Comparison of ENCODE assay signal across 11 cellular contexts in the genomic region with DNA sequence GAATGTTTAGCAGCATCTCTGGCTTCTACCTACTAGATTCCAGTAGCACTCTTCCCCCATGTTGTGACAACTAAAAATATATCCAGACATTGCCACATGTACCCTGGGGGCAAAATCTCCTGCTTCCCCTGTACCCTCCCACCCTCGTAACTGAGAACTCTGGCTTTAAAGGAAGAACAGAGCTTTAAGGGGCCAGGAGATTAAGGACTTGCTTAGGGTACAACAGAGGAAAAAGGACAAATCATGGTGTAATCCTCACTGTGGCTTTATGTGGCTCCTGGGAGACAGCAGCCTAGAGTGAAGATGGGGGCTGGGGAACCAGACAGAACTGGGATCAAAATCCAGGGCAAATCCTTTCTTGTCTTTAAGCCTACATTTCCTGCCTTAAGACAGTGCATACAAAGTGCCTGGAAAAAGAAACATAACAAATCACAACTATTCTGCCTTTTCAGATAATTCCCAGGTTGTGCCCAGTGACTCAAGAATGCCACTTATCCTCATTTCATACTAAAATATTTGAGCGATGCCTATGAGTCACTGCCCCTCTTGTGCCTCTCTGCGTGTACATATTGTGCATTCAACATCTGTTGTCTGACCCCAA.
DNase-seq lines count a peak whose midpoint lies in the region; ATAC-seq and TF ChIP-seq lines count a peak whose summit lies in the region.
"Had no signal": no experiment of that assay in that cellular context is flagged by ENCODE, and none has a peak within 500 bp of the region (broad histone marks: within the 10 kb centered on the region; RNA-seq: fewer than 3 reads in every experiment).

No MANE protein-coding gene starts in this region.

- H3K27ac Mint-ChIP-seq in GM23338, result no peak overlapping the region

- peaks cover 41% of the 10 kb centered on the region for H3K79me2 ChIP-seq in GM23338 (replicated peaks; ENCODE audit: insufficient read depth)

- H3K9me2 ChIP-seq in GM23338 (ENCODE audit: insufficient read depth), result peaks cover 4% of the 10 kb centered on the region; the same call in 1 of the 2 replicates

- H3K27me3 ChIP-seq in GM23338 (ENCODE audit: insufficient read depth), result no peaks in the 10 kb centered on the region
- H3K27me3 ChIP-seq in foreskin keratinocyte, result no peaks in the 10 kb centered on the region
- no peaks in the 10 kb centered on the region for H3K27me3 ChIP-seq in skeletal muscle satellite cell (ENCODE audit: control insufficient read depth, insufficient read depth, low read length)
- H3K27me3 ChIP-seq in effector memory CD4-positive, alpha-beta T cell (replicated peaks; ENCODE audit: control insufficient read depth, insufficient read depth, low read length, poor library complexity, severe bottlenecking), result peaks cover 5% of the 10 kb centered on the region
- H3K27me3 ChIP-seq: cardiac muscle cell, pancreas had no signal

- H3F3A ChIP-seq in GM23338 (replicated peaks; ENCODE audit: low read depth), result 0 out of 2 replicates have a peak, but pooled peaks cover 7% of the 10 kb centered on the region

- 0 out of 2 replicates have a peak overlapping the region, but pooled peaks have one; percentile 63 for H3K27ac ChIP-seq in GM23338 (ENCODE audit: low read depth)
- H3K27ac ChIP-seq in foreskin keratinocyte, result no peak overlapping the region
- no peak overlapping the region for H3K27ac ChIP-seq in effector memory CD4-positive, alpha-beta T cell (ENCODE audit: insufficient read depth, low read length, poor library complexity, severe bottlenecking)
- H3K27ac ChIP-seq: cardiac muscle cell, pancreas had no signal

- H3K36me3 ChIP-seq in GM23338 (ENCODE audit: insufficient read depth) (peaks cover 17% of the 10 kb centered on the region), skeletal muscle satellite cell (ENCODE audit: insufficient read depth, low read length) (peaks cover 23% of the 10 kb centered on the region)
- no peaks in the 10 kb centered on the region for H3K36me3 ChIP-seq in effector memory CD4-positive, alpha-beta T cell (ENCODE audit: control insufficient read depth, insufficient read depth, low read length)
- H3K36me3 ChIP-seq: cardiac muscle cell had no signal

- H4K20me1 ChIP-seq in GM23338 (replicated peaks; ENCODE audit: insufficient read depth), result peaks cover 15% of the 10 kb centered on the region

- peaks cover 58% of the 10 kb centered on the region for H3K4me1 Mint-ChIP-seq in GM23338

- DNase-seq in GM23338 (ENCODE audit: low spot score), result no peak
- DNase-seq in T1000 (lab: John Stamatoyannopoulos, UW), result peak; percentile 31
- DNase-seq in foreskin keratinocyte, result peak; percentile 65 to 84
- no peak for DNase-seq in activated gamma-delta T cell (lab: John Stamatoyannopoulos, UW)
- DNase-seq in effector memory CD4-positive, alpha-beta T cell, result no peak
- DNase-seq in OCI-M1 (lab: John Stamatoyannopoulos, UW), result no peak
- DNase-seq: pancreas, T-helper 1 cell had no signal

- H2AFZ ChIP-seq in GM23338, result no peak overlapping the region

- H3K4me3 ChIP-seq in GM23338, result no peak overlapping the region
- H3K4me3 ChIP-seq in skeletal muscle satellite cell (ENCODE audit: low read length), result peak overlapping the region; percentile 20
- no peak overlapping the region for H3K4me3 ChIP-seq in effector memory CD4-positive, alpha-beta T cell (ENCODE audit: insufficient read depth, low read depth, low read length, poor library complexity, severe bottlenecking)
- H3K4me3 ChIP-seq: cardiac muscle cell, pancreas had no signal

- no peak overlapping the region for H3K4me3 Mint-ChIP-seq in GM23338

- ATAC-seq in GM23338, result no peak
- peak; percentile 76 for ATAC-seq in foreskin keratinocyte
- ATAC-seq in HG02759 (IDR thresholded peaks at IDR 0.05; ENCODE audit: unreplicated experiment), result no peak

- H3K9ac ChIP-seq in skeletal muscle satellite cell (ENCODE audit: low read depth, low read length), result peak overlapping the region; percentile 75

- H3K36me3 Mint-ChIP-seq in GM23338 (ENCODE audit: low read depth), result peaks cover 66% of the 10 kb centered on the region

- H3K4me2 ChIP-seq in GM23338 (no peak overlapping the region), skeletal muscle satellite cell (ENCODE audit: low read length) (peak overlapping the region; percentile 59)

- peaks cover 40% of the 10 kb centered on the region for H3K4me1 ChIP-seq in GM23338 (ENCODE audit: insufficient read depth)
- H3K4me1 ChIP-seq in foreskin keratinocyte, result peaks cover 4% of the 10 kb centered on the region
- peaks cover 29% of the 10 kb centered on the region for H3K4me1 ChIP-seq in skeletal muscle satellite cell (ENCODE audit: control insufficient read depth, insufficient read depth, low read length)
- H3K4me1 ChIP-seq in effector memory CD4-positive, alpha-beta T cell (ENCODE audit: control insufficient read depth, insufficient read depth, low read length, poor library complexity, severe bottlenecking), result no peaks in the 10 kb centered on the region

- no peak for TF ChIP-seq CTCF in GM23338 (conservative IDR thresholded peaks at IDR 0.05; ENCODE audit: low read depth in 2 of 2)
- no peak for TF ChIP-seq CTCF in foreskin keratinocyte (conservative IDR thresholded peaks at IDR 0.05)

- H3K9me3 Mint-ChIP-seq in GM23338, result no peaks in the 10 kb centered on the region

- H3K9me3 ChIP-seq in skeletal muscle satellite cell (replicated peaks; ENCODE audit: low read length), result no peaks in the 10 kb centered on the region
- H3K9me3 ChIP-seq in effector memory CD4-positive, alpha-beta T cell (ENCODE audit: control insufficient read depth, low read length), result no peaks in the 10 kb centered on the region
- H3K9me3 ChIP-seq: pancreas had no signal

- no peaks in the 10 kb centered on the region for H3K27me3 Mint-ChIP-seq in GM23338 (ENCODE audit: insufficient read depth, low read depth, poor library complexity)

TF ChIP-seq in GM23338, 12 proteins besides CTCF, POLR2A, EP300 and RAD21 (continues in another document):
- TF ChIP-seq, protein P1, sequence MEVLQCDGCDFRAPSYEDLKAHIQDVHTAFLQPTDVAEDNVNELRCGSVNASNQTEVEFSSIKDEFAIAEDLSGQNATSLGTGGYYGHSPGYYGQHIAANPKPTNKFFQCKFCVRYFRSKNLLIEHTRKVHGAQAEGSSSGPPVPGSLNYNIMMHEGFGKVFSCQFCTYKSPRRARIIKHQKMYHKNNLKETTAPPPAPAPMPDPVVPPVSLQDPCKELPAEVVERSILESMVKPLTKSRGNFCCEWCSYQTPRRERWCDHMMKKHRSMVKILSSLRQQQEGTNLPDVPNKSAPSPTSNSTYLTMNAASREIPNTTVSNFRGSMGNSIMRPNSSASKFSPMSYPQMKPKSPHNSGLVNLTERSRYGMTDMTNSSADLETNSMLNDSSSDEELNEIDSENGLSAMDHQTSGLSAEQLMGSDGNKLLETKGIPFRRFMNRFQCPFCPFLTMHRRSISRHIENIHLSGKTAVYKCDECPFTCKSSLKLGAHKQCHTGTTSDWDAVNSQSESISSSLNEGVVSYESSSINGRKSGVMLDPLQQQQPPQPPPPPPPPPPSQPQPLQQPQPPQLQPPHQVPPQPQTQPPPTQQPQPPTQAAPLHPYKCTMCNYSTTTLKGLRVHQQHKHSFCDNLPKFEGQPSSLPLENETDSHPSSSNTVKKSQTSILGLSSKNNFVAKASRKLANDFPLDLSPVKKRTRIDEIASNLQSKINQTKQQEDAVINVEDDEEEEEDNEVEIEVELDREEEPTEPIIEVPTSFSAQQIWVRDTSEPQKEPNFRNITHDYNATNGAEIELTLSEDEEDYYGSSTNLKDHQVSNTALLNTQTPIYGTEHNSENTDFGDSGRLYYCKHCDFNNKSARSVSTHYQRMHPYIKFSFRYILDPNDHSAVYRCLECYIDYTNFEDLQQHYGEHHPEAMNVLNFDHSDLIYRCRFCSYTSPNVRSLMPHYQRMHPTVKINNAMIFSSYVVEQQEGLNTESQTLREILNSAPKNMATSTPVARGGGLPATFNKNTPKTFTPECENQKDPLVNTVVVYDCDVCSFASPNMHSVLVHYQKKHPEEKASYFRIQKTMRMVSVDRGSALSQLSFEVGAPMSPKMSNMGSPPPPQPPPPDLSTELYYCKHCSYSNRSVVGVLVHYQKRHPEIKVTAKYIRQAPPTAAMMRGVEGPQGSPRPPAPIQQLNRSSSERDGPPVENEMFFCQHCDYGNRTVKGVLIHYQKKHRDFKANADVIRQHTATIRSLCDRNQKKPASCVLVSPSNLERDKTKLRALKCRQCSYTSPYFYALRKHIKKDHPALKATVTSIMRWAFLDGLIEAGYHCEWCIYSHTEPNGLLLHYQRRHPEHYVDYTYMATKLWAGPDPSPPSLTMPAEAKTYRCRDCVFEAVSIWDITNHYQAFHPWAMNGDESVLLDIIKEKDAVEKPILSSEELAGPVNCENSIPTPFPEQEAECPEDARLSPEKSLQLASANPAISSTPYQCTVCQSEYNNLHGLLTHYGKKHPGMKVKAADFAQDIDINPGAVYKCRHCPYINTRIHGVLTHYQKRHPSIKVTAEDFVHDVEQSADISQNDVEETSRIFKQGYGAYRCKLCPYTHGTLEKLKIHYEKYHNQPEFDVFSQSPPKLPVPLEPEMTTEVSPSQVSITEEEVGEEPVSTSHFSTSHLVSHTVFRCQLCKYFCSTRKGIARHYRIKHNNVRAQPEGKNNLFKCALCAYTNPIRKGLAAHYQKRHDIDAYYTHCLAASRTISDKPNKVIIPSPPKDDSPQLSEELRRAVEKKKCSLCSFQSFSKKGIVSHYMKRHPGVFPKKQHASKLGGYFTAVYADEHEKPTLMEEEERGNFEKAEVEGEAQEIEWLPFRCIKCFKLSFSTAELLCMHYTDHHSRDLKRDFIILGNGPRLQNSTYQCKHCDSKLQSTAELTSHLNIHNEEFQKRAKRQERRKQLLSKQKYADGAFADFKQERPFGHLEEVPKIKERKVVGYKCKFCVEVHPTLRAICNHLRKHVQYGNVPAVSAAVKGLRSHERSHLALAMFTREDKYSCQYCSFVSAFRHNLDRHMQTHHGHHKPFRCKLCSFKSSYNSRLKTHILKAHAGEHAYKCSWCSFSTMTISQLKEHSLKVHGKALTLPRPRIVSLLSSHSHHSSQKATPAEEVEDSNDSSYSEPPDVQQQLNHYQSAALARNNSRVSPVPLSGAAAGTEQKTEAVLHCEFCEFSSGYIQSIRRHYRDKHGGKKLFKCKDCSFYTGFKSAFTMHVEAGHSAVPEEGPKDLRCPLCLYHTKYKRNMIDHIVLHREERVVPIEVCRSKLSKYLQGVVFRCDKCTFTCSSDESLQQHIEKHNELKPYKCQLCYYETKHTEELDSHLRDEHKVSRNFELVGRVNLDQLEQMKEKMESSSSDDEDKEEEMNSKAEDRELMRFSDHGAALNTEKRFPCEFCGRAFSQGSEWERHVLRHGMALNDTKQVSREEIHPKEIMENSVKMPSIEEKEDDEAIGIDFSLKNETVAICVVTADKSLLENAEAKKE (CRISPR knock-in tag; IDR thresholded peaks at IDR 0.05), result no peak
- TF ChIP-seq EZH2phosphoT487 (IDR thresholded peaks at IDR 0.05; ENCODE audit: unreplicated experiment) (no peak), CREB1 (CRISPR knock-in tag; IDR thresholded peaks at IDR 0.05; ENCODE audit: low read depth) (no peak), ZNF331 (CRISPR knock-in tag; IDR thresholded peaks at IDR 0.05; ENCODE audit: low read depth) (no peak), POLR2AphosphoS5 (IDR thresholded peaks at IDR 0.05; ENCODE audit: low read depth) (no peak), STAT1 (IDR thresholded peaks at IDR 0.05; ENCODE audit: unreplicated experiment) (no peak), NANOG (IDR thresholded peaks at IDR 0.05; ENCODE audit: borderline replicate concordance) (no peak), ZNF114 (CRISPR knock-in tag; IDR thresholded peaks at IDR 0.05) (no peak)

Comparison
In these comparisons a context has a peak if more than half of its experiments do, and no peak if none do; other contexts are left out.
1. DNase-seq: peak in T1000 (single experiment) and foreskin keratinocyte (2 of 2); none in GM23338 (single experiment), activated gamma-delta T cell (single experiment), effector memory CD4-positive, alpha-beta T cell (0 of 3) and OCI-M1 (single experiment).